Comparison of ENCODE assay signal across 1 cellular context in genomic region chr17:50211249-50212120, GRCh38.
TF ChIP-seq lines count a peak whose summit lies in the region.

No MANE protein-coding gene starts in this region.

TF ChIP-seq in GM12878, 131 proteins besides CTCF, POLR2A, EP300 and RAD21:
- TF ChIP-seq BHLHE40 (IDR thresholded peaks at IDR 0.05; ENCODE audit: borderline replicate concordance in 1 of 2, low read depth in 2 of 2, low read length in 1 of 2) (peak; percentile 60 to 74; a peak in 3 of 4 replicates), ZNF274 (IDR thresholded peaks at IDR 0.05; ENCODE audit: insufficient read depth, insufficient read length) (no peak), HDAC6 (IDR thresholded peaks at IDR 0.05; ENCODE audit: unreplicated experiment) (no peak)
